11 cellular contexts compared by ENCODE assay signal in genomic region chr21:43923391-43923790, GRCh38. TPM values are rescaled to one million over a fixed set of nuclear protein-coding genes. Genes with fewer than 3 reads are reported as not detected.
DNase-seq lines count a peak whose midpoint lies in the region; ATAC-seq and TF ChIP-seq lines count a peak whose summit lies in the region.
"Had no signal": no experiment of that assay in that cellular context is flagged by ENCODE, and none has a peak within 500 bp of the region (broad histone marks: within the 10 kb centered on the region; RNA-seq: fewer than 3 reads in every experiment).

No MANE protein-coding gene starts in this region.

- H3K27me3 Mint-ChIP-seq in activated naive CD8-positive, alpha-beta T cell = no peaks in the 10 kb centered on the region
- H3K27me3 Mint-ChIP-seq in activated naive CD8-positive, alpha-beta T cell treated with anti-CD3 and anti-CD28 coated beads, Interleukin-2, amount 50 U/mL, for 24 hours = no peaks in the 10 kb centered on the region
- no peaks in the 10 kb centered on the region for H3K27me3 Mint-ChIP-seq in brain
- H3K27me3 Mint-ChIP-seq: B cell had no signal

- no peak for TF ChIP-seq POLR2A in gastroesophageal sphincter (IDR thresholded peaks at IDR 0.05)

- WGBS in gastroesophageal sphincter (ENCODE audit: low coverage in 1 of 2), 2 donors = 47 to 71% methylated on average over 2 to 3 of the region's 8 CpGs

- no peak for ATAC-seq in activated naive CD8-positive, alpha-beta T cell treated with anti-CD3 and anti-CD28 coated beads, Interleukin-2, amount 50 U/mL, for 24 hours
- ATAC-seq in HG03196 (IDR thresholded peaks at IDR 0.05; ENCODE audit: unreplicated experiment) (no peak), gastroesophageal sphincter (no peak), GM21360 (IDR thresholded peaks at IDR 0.05; ENCODE audit: unreplicated experiment) (no peak)

- H3K27ac Mint-ChIP-seq in activated naive CD8-positive, alpha-beta T cell = peak overlapping the region; percentile 99
- H3K27ac Mint-ChIP-seq in activated naive CD8-positive, alpha-beta T cell treated with anti-CD3 and anti-CD28 coated beads, Interleukin-2, amount 50 U/mL, for 24 hours = no peak overlapping the region
- H3K27ac Mint-ChIP-seq in brain = peak overlapping the region; percentile 40 to 60 (median 46)
- H3K27ac Mint-ChIP-seq: B cell had no signal

- peaks cover 11 to 63% (median 41%) of the 10 kb centered on the region in 5 donors for H3K4me1 ChIP-seq in subcutaneous abdominal adipose tissue (ENCODE audit: control insufficient read depth in 5 of 5, insufficient read depth in 5 of 5, low read length in 5 of 5)
- peaks cover 0 to 60% (median 3%) of the 10 kb centered on the region in 3 donors for H3K4me1 ChIP-seq in gastroesophageal sphincter

- H3K27ac ChIP-seq in subcutaneous abdominal adipose tissue (ENCODE audit: low read depth, low read length) = peak overlapping the region; percentile 50
- H3K27ac ChIP-seq in gastroesophageal sphincter = no peak overlapping the region
- H3K27ac ChIP-seq: KMS-11 had no signal

- H3K9me3 Mint-ChIP-seq in activated naive CD8-positive, alpha-beta T cell (ENCODE audit: low read depth) = no peaks in the 10 kb centered on the region
- H3K9me3 Mint-ChIP-seq in activated naive CD8-positive, alpha-beta T cell treated with anti-CD3 and anti-CD28 coated beads, Interleukin-2, amount 50 U/mL, for 24 hours = no peaks in the 10 kb centered on the region
- no peaks in the 10 kb centered on the region for H3K9me3 Mint-ChIP-seq in brain

- no peak for TF ChIP-seq EP300 in gastroesophageal sphincter (IDR thresholded peaks at IDR 0.05)

- H3K4me1 Mint-ChIP-seq in activated naive CD8-positive, alpha-beta T cell (ENCODE audit: low read depth) = peaks cover 46% of the 10 kb centered on the region
- peaks cover 56% of the 10 kb centered on the region for H3K4me1 Mint-ChIP-seq in activated naive CD8-positive, alpha-beta T cell treated with anti-CD3 and anti-CD28 coated beads, Interleukin-2, amount 50 U/mL, for 24 hours
- peaks cover 47% of the 10 kb centered on the region for H3K4me1 Mint-ChIP-seq in brain

- peaks cover 0 to 15% (median 7%) of the 10 kb centered on the region in 5 donors for H3K36me3 ChIP-seq in subcutaneous abdominal adipose tissue (ENCODE audit: control insufficient read depth in 5 of 5, insufficient read depth in 5 of 5, low read length in 5 of 5)
- H3K36me3 ChIP-seq in gastroesophageal sphincter = peaks cover 0 to 27% of the 10 kb centered on the region in 2 donors

- peaks cover 0 to 4% (median 0%) of the 10 kb centered on the region in 5 donors for H3K27me3 ChIP-seq in subcutaneous abdominal adipose tissue (ENCODE audit: control insufficient read depth in 5 of 5, insufficient read depth in 4 of 5, low read length in 5 of 5)
- no peaks in the 10 kb centered on the region for H3K27me3 ChIP-seq in gastroesophageal sphincter

- H3K9me3 ChIP-seq in subcutaneous abdominal adipose tissue (ENCODE audit: control insufficient read depth in 5 of 5, low read length in 5 of 5) (no peaks in the 10 kb centered on the region), gastroesophageal sphincter (no peaks in the 10 kb centered on the region)

- H3K4me3 Mint-ChIP-seq in activated naive CD8-positive, alpha-beta T cell = no peak overlapping the region
- no peak overlapping the region for H3K4me3 Mint-ChIP-seq in activated naive CD8-positive, alpha-beta T cell treated with anti-CD3 and anti-CD28 coated beads, Interleukin-2, amount 50 U/mL, for 24 hours
- H3K4me3 Mint-ChIP-seq in brain = no peak overlapping the region
- H3K4me3 Mint-ChIP-seq: B cell had no signal

- no peak for DNase-seq in activated naive CD8-positive, alpha-beta T cell treated with anti-CD3 and anti-CD28 coated beads, Interleukin-2, amount 50 U/mL, for 24 hours
- DNase-seq in kidney tubule cell (ENCODE audit: low spot score) = peak; percentile 76
- DNase-seq: activated CD8-positive, alpha-beta memory T cell treated with anti-CD3 and anti-CD28 coated beads, Interleukin-2, amount 50 U/mL, for 4 hours had no signal

- H3K36me3 Mint-ChIP-seq in activated naive CD8-positive, alpha-beta T cell = peaks cover 5% of the 10 kb centered on the region
- H3K36me3 Mint-ChIP-seq in activated naive CD8-positive, alpha-beta T cell treated with anti-CD3 and anti-CD28 coated beads, Interleukin-2, amount 50 U/mL, for 24 hours (ENCODE audit: low read depth) = peaks cover 13% of the 10 kb centered on the region
- H3K36me3 Mint-ChIP-seq in brain = peaks cover 11% of the 10 kb centered on the region

- peak overlapping the region in 3 of 5 donors; percentile 35 to 77 (median 59) for H3K9ac ChIP-seq in subcutaneous abdominal adipose tissue (ENCODE audit: low read length in 5 of 5)
- H3K9ac ChIP-seq: KMS-11 had no signal

- peak overlapping the region in 2 of 5 donors; percentile 3 to 19 for H3K4me3 ChIP-seq in subcutaneous abdominal adipose tissue (ENCODE audit: low read depth in 1 of 5, low read length in 5 of 5)
- no peak overlapping the region for H3K4me3 ChIP-seq in gastroesophageal sphincter

- TF ChIP-seq CTCF in brain (conservative IDR thresholded peaks at IDR 0.05) = no peak
- TF ChIP-seq CTCF in gastroesophageal sphincter (IDR thresholded peaks at IDR 0.05) = no peak

RNA-seq across cellular contexts. Expression of gene AGPAT3, which starts 58.4 kb away (rescaled TPM):
- polyA plus RNA-seq in brain (ENCODE audit: insufficient read depth, low read depth, low replicate concordance) = 46.2 TPM
- 10 to 100 TPM; 27.1 to 46.9 (median 32.2) TPM for total RNA-seq in gastroesophageal sphincter
